Comparison of ENCODE assay signal across 16 cellular contexts in genomic region chr1:93651695-93652094, GRCh38. TPM values are rescaled to one million over a fixed set of nuclear protein-coding genes. Genes with fewer than 3 reads are reported as not detected.
A peak's percentile ranks its signal among the peaks of the same experiment; 100 is the strongest.
DNase-seq lines count a peak whose midpoint lies in the region; ATAC-seq, FAIRE-seq and TF ChIP-seq lines count a peak whose summit lies in the region.
"Had no signal": no experiment of that assay in that cellular context is flagged by ENCODE, and none has a peak within 500 bp of the region (broad histone marks: within the 10 kb centered on the region; RNA-seq: fewer than 3 reads in every experiment).

No MANE protein-coding gene starts in this region.

- no peaks in the 10 kb centered on the region for H3K79me2 ChIP-seq in H1 (ENCODE audit: control insufficient read depth in 1 of 2, insufficient read depth in 2 of 2, low read length in 2 of 2)

- DNase-seq in left cardiac atrium (no peak), right atrium auricular region (ENCODE audit: low spot score) (no peak), H1 (ENCODE audit: low read depth in 1 of 2, low spot score in 2 of 2) (no peak), nephron progenitor cell (no peak), coronary artery (ENCODE audit: low spot score) (no peak), NOMO-1 treated with dmso at 0.1 percent for 144 hours (lab: John Stamatoyannopoulos, UW; ENCODE audit: unreplicated experiment) (no peak), iPS-NIHi7 (ENCODE audit: extremely low spot score) (no peak)
- DNase-seq: C1 segment of cervical spinal cord, DND-41, GOT3, Karpas-422, MG63, NCI-H524 treated with DMSO at 0.1 percent for 48 hours had no signal

- H3K36me3 ChIP-seq in right atrium auricular region = no peaks in the 10 kb centered on the region
- H3K36me3 ChIP-seq in H1 (ENCODE audit: control insufficient read depth in 2 of 4, insufficient read depth in 4 of 4, low read length in 3 of 4) = no peaks in the 10 kb centered on the region

- no peak overlapping the region for H3K4ac ChIP-seq in H1 (replicated peaks; ENCODE audit: insufficient read length, low read depth, low read length)

- H3K9me3 Mint-ChIP-seq in nephron progenitor cell = peaks cover 14% of the 10 kb centered on the region

- H3K36me3 Mint-ChIP-seq in nephron progenitor cell (ENCODE audit: low read depth) = peaks cover 40% of the 10 kb centered on the region

- no peak for TF ChIP-seq RAD21 in H1 (IDR thresholded peaks at IDR 0.05 in 1 of 2, conservative IDR thresholded peaks at IDR 0.05 in 1 of 2; ENCODE audit: low read depth in 2 of 2, low read length in 2 of 2)

- H3K4me3 ChIP-seq in right atrium auricular region (no peak overlapping the region), H1 (ENCODE audit: extremely low read depth in 1 of 4, insufficient read depth in 2 of 4, low read depth in 3 of 4, low read length in 4 of 4) (no peak overlapping the region), coronary artery (no peak overlapping the region)
- H3K4me3 ChIP-seq: MG63 had no signal

- no peaks in the 10 kb centered on the region; the same call in 1 of the 2 replicates for H3K79me1 ChIP-seq in H1 (ENCODE audit: low read depth, low read length)

- no peak overlapping the region for H3K9ac ChIP-seq in H1 (replicated peaks in 1 of 4; ENCODE audit: extremely low read depth in 1 of 4, low read depth in 3 of 4, low read length in 3 of 4)

- H3K27ac ChIP-seq in right atrium auricular region = no peak overlapping the region
- no peak overlapping the region for H3K27ac ChIP-seq in H1 (ENCODE audit: low read depth, low read length)
- peak overlapping the region in 1 of 2 donors; percentile 49 for H3K27ac ChIP-seq in coronary artery

- H3K14ac ChIP-seq in H1 (ENCODE audit: insufficient read length) = no peak overlapping the region

- no peak for FAIRE-seq in H1 (lab: Jason Lieb, UNC)
- FAIRE-seq: G401.6, RCC 7860 had no signal

- no peaks in the 10 kb centered on the region for H4K20me1 ChIP-seq in H1 (replicated peaks in 1 of 2; ENCODE audit: control insufficient read depth in 1 of 2, insufficient read depth in 2 of 2, low read length in 2 of 2)

- H2BK5ac ChIP-seq in H1 (ENCODE audit: low read depth, low read length) = no peak overlapping the region

- H2AK5ac ChIP-seq in H1 (ENCODE audit: low read depth, low read length) = peak overlapping the region; percentile 41; the same call in 1 of the 2 replicates

- no peak overlapping the region for H3K4me3 Mint-ChIP-seq in nephron progenitor cell

- H2BK120ac ChIP-seq in H1 (replicated peaks; ENCODE audit: low read depth, low read length) = no peak overlapping the region

- no peak overlapping the region for H3K23ac ChIP-seq in H1 (ENCODE audit: insufficient read length)

- H3K4me1 Mint-ChIP-seq in nephron progenitor cell = no peaks in the 10 kb centered on the region

- H2BK15ac ChIP-seq in H1 (ENCODE audit: low read length) = no peak overlapping the region

- peaks cover 5% of the 10 kb centered on the region for H3K27me3 Mint-ChIP-seq in nephron progenitor cell (ENCODE audit: low read depth, poor library complexity)

- TF ChIP-seq POLR2A in H1 (IDR thresholded peaks at IDR 0.05; ENCODE audit: control extremely low read depth in 1 of 2, low read depth in 2 of 2, low read length in 2 of 2) = no peak

- TF ChIP-seq CTCF in right atrium auricular region (IDR thresholded peaks at IDR 0.05) (no peak), H1 (IDR thresholded peaks at IDR 0.05; ENCODE audit: control extremely low read depth in 1 of 3, insufficient read depth in 1 of 3, low read depth in 1 of 3, low read length in 3 of 3) (no peak), nephron progenitor cell (IDR thresholded peaks at IDR 0.05) (no peak), coronary artery (IDR thresholded peaks at IDR 0.05) (no peak)

- intact Hi-C loops in left cardiac atrium (cut with DNase I) = no loop called here

- no peaks in the 10 kb centered on the region for H3K23me2 ChIP-seq in H1 (ENCODE audit: low read depth, low read length)

- no peak for TF ChIP-seq EP300 in H1 (IDR thresholded peaks at IDR 0.05; ENCODE audit: borderline replicate concordance in 1 of 2, low read depth in 2 of 2, low read length in 2 of 2)

- POLR2A ChIA-PET in H1 (lab: Charles Lee; ENCODE audit: partially characterized antibody) = interaction anchor here (0.6 kb wide), 1 partner anchor 193 kb away, joined by 4 read pairs; no protein-coding TSS in a partner anchor

- peak; percentile 36 to 57 for ATAC-seq in left cardiac atrium
- ATAC-seq in esophagus mucosa = no peak

- H3K9me3 ChIP-seq in right atrium auricular region = no peaks in the 10 kb centered on the region
- H3K9me3 ChIP-seq in H1 (ENCODE audit: insufficient read depth in 2 of 2, low read depth in 1 of 2, low read length in 1 of 2) = no peaks in the 10 kb centered on the region
- H3K9me3 ChIP-seq: MG63 had no signal

- H3K4me2 ChIP-seq in H1 (ENCODE audit: insufficient read depth in 1 of 2, low read depth in 2 of 2, low read length in 2 of 2) = no peak overlapping the region

- no peak overlapping the region for H3K18ac ChIP-seq in H1 (ENCODE audit: extremely low read depth, low read length)

- H2BK20ac ChIP-seq in H1 (ENCODE audit: low read length) = no peak overlapping the region

- H3K27me3 ChIP-seq in right atrium auricular region = no peaks in the 10 kb centered on the region
- no peaks in the 10 kb centered on the region for H3K27me3 ChIP-seq in H1 (replicated peaks in 1 of 4; ENCODE audit: control insufficient read depth in 3 of 4, extremely low read depth in 1 of 4, insufficient read depth in 3 of 4, low read length in 3 of 4)
- H3K27me3 ChIP-seq: MG63 had no signal

- no peak overlapping the region for H2BK12ac ChIP-seq in H1 (ENCODE audit: low read depth, low read length)

- no peak overlapping the region for H4K91ac ChIP-seq in H1 (replicated peaks; ENCODE audit: insufficient read length, low read length)

- peak overlapping the region; percentile 40 for H3K27ac Mint-ChIP-seq in nephron progenitor cell

- no peak overlapping the region for H3K56ac ChIP-seq in H1 (replicated peaks; ENCODE audit: insufficient read length, low read depth, low read length)

- 98% methylated on average over 8 of the region's 8 CpGs; no CpG with 5 or more reads in 1 of the 2 experiments for WGBS in H1 (ENCODE audit: extremely low coverage in 1 of 2, insufficient coverage in 1 of 2, insufficient read length in 1 of 2, insufficient replicate concordance in 2 of 2, low coverage in 1 of 2, low lambda C conversion rate in 2 of 2, missing lambda C conversion rate in 1 of 2), 2 experiments

- H3K4me1 ChIP-seq in right atrium auricular region (no peaks in the 10 kb centered on the region), H1 (replicated peaks in 1 of 4; ENCODE audit: control insufficient read depth in 3 of 4, insufficient read depth in 4 of 4, low read length in 3 of 4) (peaks cover 0 to 4% (median 0%) of the 10 kb centered on the region in 4 experiments; a peak in 2 of 7 replicates)

- H2AFZ ChIP-seq in H1 (ENCODE audit: low read length) = no peak overlapping the region

- no peak overlapping the region for H4K5ac ChIP-seq in H1 (ENCODE audit: insufficient read length, low read depth, low read length)

- CTCF ChIA-PET in H1 (lab: Charles Lee; ENCODE audit: partially characterized antibody) = interaction anchor here (0.8 to 31.2 kb wide), 3 partner anchors 13 to 164 kb away, joined by 3 to 620 read pairs (median 4); no protein-coding TSS in a partner anchor

- H4K8ac ChIP-seq in H1 (ENCODE audit: extremely low read depth, insufficient read depth, low read length) = no peak overlapping the region

TF ChIP-seq in H1, 55 proteins besides CTCF, POLR2A, EP300 and RAD21 (continues in another document):
- TF ChIP-seq TEAD4 (IDR thresholded peaks at IDR 0.05; ENCODE audit: low read depth, low read length) (no peak), TCF12 (IDR thresholded peaks at IDR 0.05; ENCODE audit: low read depth, low read length) (no peak), JUN (IDR thresholded peaks at IDR 0.05; ENCODE audit: low read depth, low read length) (no peak), BACH1 (IDR thresholded peaks at IDR 0.05; ENCODE audit: low read length) (no peak), HDAC6 (IDR thresholded peaks at IDR 0.05; ENCODE audit: low read depth, low read length) (no peak), JUND (IDR thresholded peaks at IDR 0.05; ENCODE audit: low read length) (no peak), GTF2F1 (IDR thresholded peaks at IDR 0.05; ENCODE audit: borderline replicate concordance, low read depth, low read length) (no peak), CEBPB (IDR thresholded peaks at IDR 0.05; ENCODE audit: low read depth, low read length) (no peak), SP4 (IDR thresholded peaks at IDR 0.05; ENCODE audit: low read length) (no peak), KDM4A (IDR thresholded peaks at IDR 0.05; ENCODE audit: low read depth, low read length, severe bottlenecking) (no peak), PHF8 (conservative IDR thresholded peaks at IDR 0.05; ENCODE audit: low read depth, low read length) (no peak), YY1 (IDR thresholded peaks at IDR 0.05; ENCODE audit: low read depth, low read length) (no peak), CBX5 (IDR thresholded peaks at IDR 0.05; ENCODE audit: low read depth, low read length) (no peak), MAX (IDR thresholded peaks at IDR 0.05) (no peak), RNF2 (IDR thresholded peaks at IDR 0.05; ENCODE audit: borderline replicate concordance, low read depth, low read length, missing control alignments, poor library complexity, severe bottlenecking) (no peak), TBP (IDR thresholded peaks at IDR 0.05; ENCODE audit: low read depth, low read length) (no peak)

RNA-seq across cellular contexts. Expression of gene BCAR3, which starts 29.9 kb away (rescaled TPM):
- total RNA-seq in left cardiac atrium (10 to 100 TPM; 12.4 to 17.5 TPM), right atrium auricular region (10 to 100 TPM; 12.7 to 19.3 TPM), esophagus mucosa (5.7 TPM)
- total RNA-seq in H1 (2021; fragmentation: NEBNext Ultra II Directional; extraction: Animal tissue kit (Norgen Biotek cat#: 25700)) = 8.3 and 9.2 TPM in 2 replicates
- 5.6 and 7.3 TPM in 2 replicates for polyA plus RNA-seq in H1 (2011; rRNA removed)
- polyA plus RNA-seq in H1 (2011; cell fraction: cytosol; rRNA removed) = 6.6 TPM
- 9.7 TPM for polyA plus RNA-seq in H1 (2011; cell fraction: nucleus; rRNA removed)
- polyA plus RNA-seq in H1 (2012, experiment 1 of 2) = 7.0 to 8.0 TPM (median 7.8 TPM) in 4 replicates
- polyA plus RNA-seq in H1 (2012, experiment 2 of 2) = 6.1 TPM
- 5.1 TPM for polyA plus RNA-seq in H1 (2013, experiment 1 of 2)
- polyA plus RNA-seq in H1 (2013, experiment 2 of 2) = 5.2 TPM
- 10.9 and 11.0 TPM in 2 replicates for polyA minus RNA-seq in H1 (2011; rRNA and poly(A)+ RNA removed)
- 19.4 TPM for polyA minus RNA-seq in H1 (2011; cell fraction: cytosol; rRNA and poly(A)+ RNA removed)
- polyA minus RNA-seq in H1 (2011; cell fraction: nucleus; rRNA and poly(A)+ RNA removed) = 14.6 TPM
